ENCODE assay signal across 8 cellular contexts in the genomic region with DNA sequence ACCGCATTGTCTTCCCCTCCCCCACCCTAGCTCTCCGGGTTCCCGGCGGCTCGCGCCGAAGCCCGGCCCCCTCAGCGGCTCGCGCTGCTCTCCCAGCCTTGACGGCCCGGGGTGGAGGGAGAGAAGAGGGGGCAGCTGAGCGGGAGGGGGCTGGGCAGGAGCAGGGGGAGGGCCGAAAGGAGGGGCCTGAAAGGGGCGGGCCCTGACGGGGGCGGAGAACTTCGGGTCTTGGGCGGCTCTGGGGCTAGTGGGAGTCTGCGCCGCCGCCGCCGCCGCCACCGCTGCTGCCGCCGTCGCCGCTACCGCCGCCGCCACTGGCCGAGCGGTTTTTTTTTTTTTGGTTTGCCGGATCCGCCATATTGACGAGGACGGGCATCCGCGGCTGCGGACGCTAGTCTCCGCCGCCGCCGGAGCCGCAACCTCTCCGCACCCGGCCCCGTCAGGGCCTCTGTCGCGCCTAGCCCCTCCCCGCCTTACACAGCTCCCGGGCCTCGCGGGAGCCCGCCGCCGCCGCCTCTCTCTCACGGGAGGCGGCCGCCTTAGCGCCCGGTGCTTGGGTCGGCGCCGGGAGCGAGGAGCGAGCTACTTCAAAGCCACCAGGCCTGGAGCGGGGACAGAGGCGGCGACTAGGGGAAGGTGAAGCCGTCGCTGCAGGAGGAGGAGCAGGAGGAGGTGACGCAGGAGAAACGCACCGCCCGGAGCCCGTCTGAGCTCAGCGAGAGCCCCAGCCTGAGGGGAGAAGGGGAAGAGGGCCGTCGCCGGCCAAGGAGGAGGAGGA. TPM values are rescaled to one million over a fixed set of nuclear protein-coding genes. Genes with fewer than 3 reads are reported as not detected.
DNase-seq lines count a peak whose midpoint lies in the region; ATAC-seq, FAIRE-seq and TF ChIP-seq lines count a peak whose summit lies in the region.

A gene with protein sequence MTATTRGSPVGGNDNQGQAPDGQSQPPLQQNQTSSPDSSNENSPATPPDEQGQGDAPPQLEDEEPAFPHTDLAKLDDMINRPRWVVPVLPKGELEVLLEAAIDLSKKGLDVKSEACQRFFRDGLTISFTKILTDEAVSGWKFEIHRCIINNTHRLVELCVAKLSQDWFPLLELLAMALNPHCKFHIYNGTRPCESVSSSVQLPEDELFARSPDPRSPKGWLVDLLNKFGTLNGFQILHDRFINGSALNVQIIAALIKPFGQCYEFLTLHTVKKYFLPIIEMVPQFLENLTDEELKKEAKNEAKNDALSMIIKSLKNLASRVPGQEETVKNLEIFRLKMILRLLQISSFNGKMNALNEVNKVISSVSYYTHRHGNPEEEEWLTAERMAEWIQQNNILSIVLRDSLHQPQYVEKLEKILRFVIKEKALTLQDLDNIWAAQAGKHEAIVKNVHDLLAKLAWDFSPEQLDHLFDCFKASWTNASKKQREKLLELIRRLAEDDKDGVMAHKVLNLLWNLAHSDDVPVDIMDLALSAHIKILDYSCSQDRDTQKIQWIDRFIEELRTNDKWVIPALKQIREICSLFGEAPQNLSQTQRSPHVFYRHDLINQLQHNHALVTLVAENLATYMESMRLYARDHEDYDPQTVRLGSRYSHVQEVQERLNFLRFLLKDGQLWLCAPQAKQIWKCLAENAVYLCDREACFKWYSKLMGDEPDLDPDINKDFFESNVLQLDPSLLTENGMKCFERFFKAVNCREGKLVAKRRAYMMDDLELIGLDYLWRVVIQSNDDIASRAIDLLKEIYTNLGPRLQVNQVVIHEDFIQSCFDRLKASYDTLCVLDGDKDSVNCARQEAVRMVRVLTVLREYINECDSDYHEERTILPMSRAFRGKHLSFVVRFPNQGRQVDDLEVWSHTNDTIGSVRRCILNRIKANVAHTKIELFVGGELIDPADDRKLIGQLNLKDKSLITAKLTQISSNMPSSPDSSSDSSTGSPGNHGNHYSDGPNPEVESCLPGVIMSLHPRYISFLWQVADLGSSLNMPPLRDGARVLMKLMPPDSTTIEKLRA (N-terminal part only) (plus strand): TSS at position 341 of the 778 bp plus-strand sequence. CDS start 38,184 bp downstream, outside the sequence.

- no peaks in the 10 kb centered on the region for H3K27me3 ChIP-seq in HepG2 (ENCODE audit: control insufficient read depth in 1 of 2, insufficient read depth in 2 of 2, low read length in 2 of 2)

- CTCF ChIA-PET in HepG2 (lab: Yijun Ruan, JAX; ENCODE audit: low intra/inter-chr PET ratio, low total read pairs): no interaction called here

- ATAC-seq in HG03378 (IDR thresholded peaks at IDR 0.05; ENCODE audit: unreplicated experiment) (peak; percentile 32), HepG2 (peak; percentile 77)

- H3K4me3 ChIP-seq in HepG2 (replicated peaks in 1 of 3; ENCODE audit: insufficient read depth in 1 of 3, low read depth in 2 of 3, low read length in 3 of 3): peak within 1 kb of the TSS; percentile 84 to 96 (median 85)

- whole genome bisulfite sequencing in HepG2 (ENCODE audit: low lambda C conversion rate): no CpG with 5 or more reads among the region's 86 CpGs

- peak within 1 kb of the TSS; percentile 97 for H3K9ac ChIP-seq in HepG2 (ENCODE audit: insufficient read depth, low read depth, low read length)

- no peak for FAIRE-seq in HepG2 (lab: Jason Lieb, UNC)

- TF ChIP-seq POLR2A in GM19099 (IDR thresholded peaks at IDR 0.05; ENCODE audit: extremely low read depth, insufficient read length, low read depth): peak; percentile 69
- peak; percentile 43 to 67 for TF ChIP-seq POLR2A in HepG2 (IDR thresholded peaks at IDR 0.05; ENCODE audit: insufficient read depth in 1 of 2, low read depth in 2 of 2, low read length in 2 of 2)

- BruUV-seq in HepG2 (replicated peaks; lab: Mats Ljungman, UMichigan): no TSS peak

- peak within 1 kb of the TSS; percentile 87 for H3K4me2 ChIP-seq in HepG2 (ENCODE audit: low read depth, low read length)

- no peaks in the 10 kb centered on the region for H3K9me3 ChIP-seq in HepG2 (ENCODE audit: low read length)

- intact Hi-C loops in HepG2 (cut with micrococcal nuclease; ENCODE audit: unreplicated experiment): loop anchor here (2.0 kb wide), 1 partner anchor 74 kb away; no protein-coding TSS in a partner anchor

- TF ChIP-seq EP300 in HepG2 (IDR thresholded peaks at IDR 0.05; ENCODE audit: low read depth in 2 of 2, low read length in 2 of 2) (no peak), HepG2 (CRISPR knock-in tag; IDR thresholded peaks at IDR 0.05; ENCODE audit: borderline replicate concordance) (no peak)

- H2AFZ ChIP-seq in HepG2 (ENCODE audit: low read length): no peak within 1 kb of the TSS

- peaks cover 48% of the 10 kb centered on the region for H3K79me2 ChIP-seq in HepG2 (ENCODE audit: insufficient read depth, low read length)

- peak within 1 kb of the TSS; percentile 100 for H3K27ac ChIP-seq in HepG2 (ENCODE audit: extremely low read length, insufficient read depth, low read length)

- peaks cover 27% of the 10 kb centered on the region for H3K4me1 ChIP-seq in HepG2 (ENCODE audit: insufficient read depth, low read length)

- in situ Hi-C loops in HepG2 (cut with HindIII; ENCODE audit: extremely low pct_ligation_motif_present, low pct_unique_long_range_greater_than_20kb): no loop called here

- TF ChIP-seq CTCF in HepG2 (CRISPR knock-in tag; IDR thresholded peaks at IDR 0.05): no peak

- no peaks in the 10 kb centered on the region for H3K36me3 ChIP-seq in HepG2 (replicated peaks in 1 of 2; ENCODE audit: control insufficient read depth in 1 of 2, insufficient read depth in 2 of 2, low read length in 2 of 2)

- no peak for TF ChIP-seq RAD21 in HepG2 (CRISPR knock-in tag; IDR thresholded peaks at IDR 0.05)

- H4K20me1 ChIP-seq in HepG2 (ENCODE audit: insufficient read depth, low read length): peaks cover 35% of the 10 kb centered on the region

- POLR2A ChIA-PET in HepG2 (lab: Yijun Ruan, JAX): interaction anchor here (0.7 to 3.9 kb wide), 10 partner anchors 11 to 350 kb away, joined by 3 to 19 read pairs (median 4); a partner anchor contains a TSS

- DNase-seq in Ammon's horn (ENCODE audit: low spot score): peak; percentile 88
- peak; percentile 32 for DNase-seq in NCI-H524 treated with DMSO at 0.1 percent for 48 hours (lab: John Stamatoyannopoulos, UW)
- DNase-seq in activated CD4-positive, alpha-beta T cell treated with anti-CD3 and anti-CD28 coated beads, Interleukin-2, amount 50 U/mL, for 1 hour: peak; percentile 82
- DNase-seq in cortex of kidney (lab: John Stamatoyannopoulos, UW): peak; percentile 7
- peak; percentile 66 for DNase-seq in HepG2 (ENCODE audit: low spot score)
- DNase-seq in stimulated activated CD4-positive, alpha-beta T cell treated with anti-CD3 and anti-CD28 coated beads, Interleukin-2, amount 100 ng/mL, for 48 hours: peak; percentile 70 to 81

TF ChIP-seq in HepG2, 621 proteins besides CTCF, POLR2A, EP300 and RAD21 (continues in another document):
- TF ChIP-seq NKX3-1 (CRISPR knock-in tag; IDR thresholded peaks at IDR 0.05) (no peak), ZFYVE20 (CRISPR knock-in tag; IDR thresholded peaks at IDR 0.05; ENCODE audit: borderline replicate concordance, low read depth) (no peak), HNRNPK (IDR thresholded peaks at IDR 0.05; ENCODE audit: low read depth, low read length, poor library complexity, severe bottlenecking) (peak; percentile 5), REXO4 (CRISPR knock-in tag; IDR thresholded peaks at IDR 0.05; ENCODE audit: borderline replicate concordance) (no peak), ZNF792 (CRISPR knock-in tag; IDR thresholded peaks at IDR 0.05) (no peak), ZNF230 (CRISPR knock-in tag; IDR thresholded peaks at IDR 0.05) (no peak), ZNF709 (CRISPR knock-in tag; IDR thresholded peaks at IDR 0.05) (no peak), KDM6A (CRISPR knock-in tag; IDR thresholded peaks at IDR 0.05; ENCODE audit: low read depth) (no peak), ATF7 (IDR thresholded peaks at IDR 0.05) (no peak), ATF7 (CRISPR knock-in tag; IDR thresholded peaks at IDR 0.05) (no peak), ZNF180 (CRISPR knock-in tag; IDR thresholded peaks at IDR 0.05; ENCODE audit: borderline replicate concordance, low read depth) (no peak), RORA (CRISPR knock-in tag; IDR thresholded peaks at IDR 0.05) (no peak), MED1 (CRISPR knock-in tag; IDR thresholded peaks at IDR 0.05) (no peak)
- TF ChIP-seq, protein P1, sequence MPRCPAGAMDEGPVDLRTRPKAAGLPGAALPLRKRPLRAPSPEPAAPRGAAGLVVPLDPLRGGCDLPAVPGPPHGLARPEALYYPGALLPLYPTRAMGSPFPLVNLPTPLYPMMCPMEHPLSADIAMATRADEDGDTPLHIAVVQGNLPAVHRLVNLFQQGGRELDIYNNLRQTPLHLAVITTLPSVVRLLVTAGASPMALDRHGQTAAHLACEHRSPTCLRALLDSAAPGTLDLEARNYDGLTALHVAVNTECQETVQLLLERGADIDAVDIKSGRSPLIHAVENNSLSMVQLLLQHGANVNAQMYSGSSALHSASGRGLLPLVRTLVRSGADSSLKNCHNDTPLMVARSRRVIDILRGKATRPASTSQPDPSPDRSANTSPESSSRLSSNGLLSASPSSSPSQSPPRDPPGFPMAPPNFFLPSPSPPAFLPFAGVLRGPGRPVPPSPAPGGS (CRISPR knock-in tag; IDR thresholded peaks at IDR 0.05): no peak

RNA-seq across cellular contexts. Expression of the gene that starts here (rescaled TPM):
- 40.5 and 81.0 TPM in 2 replicates for total RNA-seq in HepG2 (2016; rRNA removed; fragmentation: Illumina TruSeq; extraction: Trizol)
- 3.8 and 4.7 TPM in 2 replicates for total RNA-seq in HepG2 (2016; cell fraction: cytosol; rRNA removed; fragmentation: Illumina TruSeq; extraction: Trizol; ENCODE audit: low read depth)
- 39.4 and 75.2 TPM in 2 replicates for total RNA-seq in HepG2 (2016; cell fraction: insoluble cytoplasmic fraction; rRNA removed; fragmentation: Illumina TruSeq; extraction: Trizol)
- 12.7 TPM in 2 replicates for total RNA-seq in HepG2 (2016; cell fraction: membrane; rRNA removed; fragmentation: Illumina TruSeq; extraction: Trizol)
- total RNA-seq in HepG2 (2016; cell fraction: nucleus; rRNA removed; fragmentation: Illumina TruSeq; extraction: Trizol): 41.9 and 52.3 TPM in 2 replicates
- polyA plus RNA-seq in HepG2 (2011; rRNA removed): 20.7 and 22.2 TPM in 2 replicates
- 9.5 and 16.8 TPM in 2 replicates for polyA plus RNA-seq in HepG2 (2011; cell fraction: cytosol; rRNA removed)
- polyA plus RNA-seq in HepG2 (2011; cell fraction: nucleus; rRNA removed): 14.6 and 21.3 TPM in 2 replicates
- polyA plus RNA-seq in HepG2 (2012): 24.5 and 29.6 TPM in 2 replicates
- polyA plus RNA-seq in HepG2 (2016; cell fraction: cytosol; fragmentation: Illumina TruSeq; extraction: Trizol; ENCODE audit: low read depth): 0.76 and 1.8 TPM in 2 replicates
- 29.7 and 29.8 TPM in 2 replicates for polyA plus RNA-seq in HepG2 (2016; cell fraction: insoluble cytoplasmic fraction; fragmentation: Illumina TruSeq; extraction: Trizol; ENCODE audit: low read depth)
- polyA plus RNA-seq in HepG2 (2016; cell fraction: membrane; fragmentation: Illumina TruSeq; extraction: Trizol; ENCODE audit: low read depth): 2.9 and 3.9 TPM in 2 replicates
- polyA plus RNA-seq in HepG2 (2016; cell fraction: nucleus; fragmentation: Illumina TruSeq; extraction: Trizol; ENCODE audit: insufficient read depth, low read depth): 26.5 and 29.5 TPM in 2 replicates
- polyA minus RNA-seq in HepG2 (2011; rRNA and poly(A)+ RNA removed; ENCODE audit: low replicate concordance): 180 and 267 TPM in 2 replicates
- polyA minus RNA-seq in HepG2 (2011; cell fraction: cytosol; rRNA and poly(A)+ RNA removed): 62.3 and 83.0 TPM in 2 replicates
- 121 and 148 TPM in 2 replicates for polyA minus RNA-seq in HepG2 (2011; cell fraction: nucleus; rRNA and poly(A)+ RNA removed)

Comparison
In these comparisons a context has a peak if more than half of its experiments do, and no peak if none do; other contexts are left out.
1. Peak in every context shown above with its lines: DNase-seq, ATAC-seq, H3K4me3 ChIP-seq and H3K27ac ChIP-seq.
2. DNase-seq: peak in every context shown above with its lines; median percentile 88 in Ammon's horn; 82 in activated CD4-positive, alpha-beta T cell treated with anti-CD3 and anti-CD28 coated beads, Interleukin-2, amount 50 U/mL, for 1 hour; 76 in stimulated activated CD4-positive, alpha-beta T cell treated with anti-CD3 and anti-CD28 coated beads, Interleukin-2, amount 100 ng/mL, for 48 hours; 66 in HepG2; 32 in NCI-H524 treated with DMSO at 0.1 percent for 48 hours; 7 in cortex of kidney.